Comparison of ENCODE assay signal across 8 cellular contexts in the genomic region with DNA sequence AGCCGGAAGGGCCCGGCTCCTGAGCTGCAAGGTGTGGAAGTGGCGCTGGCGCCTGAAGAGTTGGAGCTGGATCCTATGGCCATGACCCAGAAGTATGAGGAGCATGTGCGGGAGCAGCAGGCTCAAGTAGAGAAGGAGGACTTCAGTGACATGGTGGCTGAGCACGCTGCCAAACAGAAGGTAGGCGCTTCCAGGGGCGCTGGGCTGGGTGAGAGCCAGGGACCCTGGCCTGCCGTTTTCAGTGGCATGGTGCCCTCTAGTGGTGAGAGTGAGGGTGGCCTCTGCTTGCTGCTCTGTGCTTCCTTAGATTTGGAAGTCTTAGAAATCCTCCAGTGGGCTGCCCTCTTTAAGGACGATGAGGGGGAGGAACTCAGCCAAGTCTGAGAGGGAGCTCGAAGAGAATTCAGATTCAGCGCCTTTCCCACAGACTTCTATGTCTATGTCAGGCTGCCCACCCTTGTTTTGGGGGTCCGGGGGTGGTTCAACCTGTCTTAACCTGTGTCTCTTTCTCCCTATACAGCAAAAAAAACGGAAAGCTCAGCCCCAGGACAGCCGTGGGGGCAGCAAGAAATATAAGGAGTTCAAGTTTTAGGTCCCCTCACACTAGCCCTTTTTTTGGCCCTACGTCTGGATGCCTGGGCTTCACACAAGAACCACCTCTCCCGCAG. TPM values are rescaled to one million over a fixed set of nuclear protein-coding genes. Genes with fewer than 3 reads are reported as not detected.
DNase-seq lines count a peak whose midpoint lies in the region; ATAC-seq and TF ChIP-seq lines count a peak whose summit lies in the region.

No MANE protein-coding gene starts in this region.

- POLR2A ChIA-PET in activated CD4-positive, alpha-beta T cell treated with anti-CD3 and anti-CD28 coated beads, Interleukin-2, amount 10 ng/mL, durations not matched to agents 7 days and 5 days (lab: Charles Lee): no interaction called here

- no peak overlapping the region for H3K4me3 ChIP-seq in liver (ENCODE audit: low read depth in 1 of 3, low read length in 3 of 3)

- peak overlapping the region; percentile 43 to 60 for H3K9ac ChIP-seq in liver (ENCODE audit: low read depth in 1 of 2, low read length in 2 of 2)

- H3K36me3 ChIP-seq in liver (ENCODE audit: control insufficient read depth in 4 of 4, insufficient read depth in 3 of 4, low read depth in 1 of 4, low read length in 3 of 4): peaks cover 10 to 45% (median 28%) of the 10 kb centered on the region in 4 donors

- H3K27me3 ChIP-seq in liver (ENCODE audit: control insufficient read depth in 4 of 4, insufficient read depth in 4 of 4, low read length in 3 of 4): no peaks in the 10 kb centered on the region

- CTCF ChIA-PET in activated CD4-positive, alpha-beta T cell treated with anti-CD3 and anti-CD28 coated beads, Interleukin-2, amount 10 ng/mL, durations not matched to agents 7 days and 5 days (lab: Charles Lee): interaction anchor here (0.6 to 6.6 kb wide), 21 partner anchors 8 to 356 kb away, joined by 3 to 66 read pairs (median 4); a partner anchor contains a TSS

- peaks cover 74% of the 10 kb centered on the region for H3K36me3 Mint-ChIP-seq in activated CD4-positive, alpha-beta T cell treated with anti-CD3 and anti-CD28 coated beads, Interleukin-2, amount 10 ng/mL, durations not matched to agents 7 days and 5 days (ENCODE audit: low read depth)

- peaks cover 5 to 40% (median 30%) of the 10 kb centered on the region in 4 donors for H3K4me1 ChIP-seq in liver (ENCODE audit: control insufficient read depth in 4 of 4, insufficient read depth in 4 of 4, low read length in 3 of 4)

- H3K4me3 Mint-ChIP-seq in activated CD4-positive, alpha-beta T cell treated with anti-CD3 and anti-CD28 coated beads, Interleukin-2, amount 10 ng/mL, durations not matched to agents 7 days and 5 days: peak overlapping the region; percentile 25

- H3K27ac Mint-ChIP-seq in activated CD4-positive, alpha-beta T cell treated with anti-CD3 and anti-CD28 coated beads, Interleukin-2, amount 10 ng/mL, durations not matched to agents 7 days and 5 days: peak overlapping the region; percentile 94

- peak; percentile 73 for DNase-seq in NCI-H345 treated with DMSO at 0.1 percent for 48 hours (lab: John Stamatoyannopoulos, UW; ENCODE audit: unreplicated experiment)
- peak; percentile 84 for DNase-seq in activated CD4-positive, alpha-beta T cell treated with anti-CD3 and anti-CD28 coated beads, Interleukin-2, amount 10 ng/mL, durations not matched to agents 7 days and 5 days
- DNase-seq in dedifferentiated amniotic fluid mesenchymal stem cell (ENCODE audit: extremely low spot score): peak; percentile 69
- DNase-seq in stimulated activated CD4-positive, alpha-beta T cell treated with anti-CD3 and anti-CD28 coated beads, Interleukin-4, amount 100 ng/mL, for 48 hours (ENCODE audit: low read depth in 2 of 2): peak; percentile 63 to 65

- peak; percentile 69 to 81 for TF ChIP-seq RAD21 in liver (IDR thresholded peaks at IDR 0.05)

- peaks cover 2% of the 10 kb centered on the region for H3K9me3 Mint-ChIP-seq in activated CD4-positive, alpha-beta T cell treated with anti-CD3 and anti-CD28 coated beads, Interleukin-2, amount 10 ng/mL, durations not matched to agents 7 days and 5 days

- H3K4me1 Mint-ChIP-seq in activated CD4-positive, alpha-beta T cell treated with anti-CD3 and anti-CD28 coated beads, Interleukin-2, amount 10 ng/mL, durations not matched to agents 7 days and 5 days: peaks cover 67% of the 10 kb centered on the region

- TF ChIP-seq CTCF in 22Rv1 (IDR thresholded peaks at IDR 0.05): peak; percentile 91
- TF ChIP-seq CTCF in GM12874 (IDR thresholded peaks at IDR 0.05; ENCODE audit: insufficient read depth, low read depth, low read length): peak; percentile 90
- peak; percentile 77 for TF ChIP-seq CTCF in liver (IDR thresholded peaks at IDR 0.05; ENCODE audit: low read depth, low read length, missing input control)

- no peak for ATAC-seq in HG03342 (IDR thresholded peaks at IDR 0.05; ENCODE audit: unreplicated experiment)

- H3K27ac ChIP-seq in 22Rv1 (peak overlapping the region; percentile 78), liver (ENCODE audit: low read depth in 1 of 2, low read length in 2 of 2) (peak overlapping the region; percentile 91 to 94)

- no peaks in the 10 kb centered on the region for H3K27me3 Mint-ChIP-seq in activated CD4-positive, alpha-beta T cell treated with anti-CD3 and anti-CD28 coated beads, Interleukin-2, amount 10 ng/mL, durations not matched to agents 7 days and 5 days

- WGBS in liver: 68% methylated on average over 17 of the region's 17 CpGs

- no peaks in the 10 kb centered on the region for H3K9me3 ChIP-seq in liver (ENCODE audit: control insufficient read depth in 4 of 4, low read length in 3 of 4)

TF ChIP-seq in liver, 16 proteins besides CTCF, POLR2A, EP300 and RAD21 (continues in another document):
- TF ChIP-seq, protein P1, sequence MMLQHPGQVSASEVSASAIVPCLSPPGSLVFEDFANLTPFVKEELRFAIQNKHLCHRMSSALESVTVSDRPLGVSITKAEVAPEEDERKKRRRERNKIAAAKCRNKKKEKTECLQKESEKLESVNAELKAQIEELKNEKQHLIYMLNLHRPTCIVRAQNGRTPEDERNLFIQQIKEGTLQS (IDR thresholded peaks at IDR 0.05): no peak
- TF ChIP-seq YY1 (IDR thresholded peaks at IDR 0.05): no peak
- TF ChIP-seq, protein P2, sequence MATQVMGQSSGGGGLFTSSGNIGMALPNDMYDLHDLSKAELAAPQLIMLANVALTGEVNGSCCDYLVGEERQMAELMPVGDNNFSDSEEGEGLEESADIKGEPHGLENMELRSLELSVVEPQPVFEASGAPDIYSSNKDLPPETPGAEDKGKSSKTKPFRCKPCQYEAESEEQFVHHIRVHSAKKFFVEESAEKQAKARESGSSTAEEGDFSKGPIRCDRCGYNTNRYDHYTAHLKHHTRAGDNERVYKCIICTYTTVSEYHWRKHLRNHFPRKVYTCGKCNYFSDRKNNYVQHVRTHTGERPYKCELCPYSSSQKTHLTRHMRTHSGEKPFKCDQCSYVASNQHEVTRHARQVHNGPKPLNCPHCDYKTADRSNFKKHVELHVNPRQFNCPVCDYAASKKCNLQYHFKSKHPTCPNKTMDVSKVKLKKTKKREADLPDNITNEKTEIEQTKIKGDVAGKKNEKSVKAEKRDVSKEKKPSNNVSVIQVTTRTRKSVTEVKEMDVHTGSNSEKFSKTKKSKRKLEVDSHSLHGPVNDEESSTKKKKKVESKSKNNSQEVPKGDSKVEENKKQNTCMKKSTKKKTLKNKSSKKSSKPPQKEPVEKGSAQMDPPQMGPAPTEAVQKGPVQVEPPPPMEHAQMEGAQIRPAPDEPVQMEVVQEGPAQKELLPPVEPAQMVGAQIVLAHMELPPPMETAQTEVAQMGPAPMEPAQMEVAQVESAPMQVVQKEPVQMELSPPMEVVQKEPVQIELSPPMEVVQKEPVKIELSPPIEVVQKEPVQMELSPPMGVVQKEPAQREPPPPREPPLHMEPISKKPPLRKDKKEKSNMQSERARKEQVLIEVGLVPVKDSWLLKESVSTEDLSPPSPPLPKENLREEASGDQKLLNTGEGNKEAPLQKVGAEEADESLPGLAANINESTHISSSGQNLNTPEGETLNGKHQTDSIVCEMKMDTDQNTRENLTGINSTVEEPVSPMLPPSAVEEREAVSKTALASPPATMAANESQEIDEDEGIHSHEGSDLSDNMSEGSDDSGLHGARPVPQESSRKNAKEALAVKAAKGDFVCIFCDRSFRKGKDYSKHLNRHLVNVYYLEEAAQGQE (IDR thresholded peaks at IDR 0.05): no peak
- TF ChIP-seq FOXA2 (IDR thresholded peaks at IDR 0.05): no peak
- TF ChIP-seq SP1 (IDR thresholded peaks at IDR 0.05): no peak
- TF ChIP-seq, protein P3, sequence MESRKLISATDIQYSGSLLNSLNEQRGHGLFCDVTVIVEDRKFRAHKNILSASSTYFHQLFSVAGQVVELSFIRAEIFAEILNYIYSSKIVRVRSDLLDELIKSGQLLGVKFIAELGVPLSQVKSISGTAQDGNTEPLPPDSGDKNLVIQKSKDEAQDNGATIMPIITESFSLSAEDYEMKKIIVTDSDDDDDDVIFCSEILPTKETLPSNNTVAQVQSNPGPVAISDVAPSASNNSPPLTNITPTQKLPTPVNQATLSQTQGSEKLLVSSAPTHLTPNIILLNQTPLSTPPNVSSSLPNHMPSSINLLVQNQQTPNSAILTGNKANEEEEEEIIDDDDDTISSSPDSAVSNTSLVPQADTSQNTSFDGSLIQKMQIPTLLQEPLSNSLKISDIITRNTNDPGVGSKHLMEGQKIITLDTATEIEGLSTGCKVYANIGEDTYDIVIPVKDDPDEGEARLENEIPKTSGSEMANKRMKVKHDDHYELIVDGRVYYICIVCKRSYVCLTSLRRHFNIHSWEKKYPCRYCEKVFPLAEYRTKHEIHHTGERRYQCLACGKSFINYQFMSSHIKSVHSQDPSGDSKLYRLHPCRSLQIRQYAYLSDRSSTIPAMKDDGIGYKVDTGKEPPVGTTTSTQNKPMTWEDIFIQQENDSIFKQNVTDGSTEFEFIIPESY (IDR thresholded peaks at IDR 0.05): no peak
- no peak for TF ChIP-seq FOXA1 (IDR thresholded peaks at IDR 0.05)
- no peak for TF ChIP-seq HNF4A (conservative IDR thresholded peaks at IDR 0.05)
- no peak for TF ChIP-seq NR2F2 (IDR thresholded peaks at IDR 0.05)
- no peak for TF ChIP-seq RXRA (IDR thresholded peaks at IDR 0.05)
- TF ChIP-seq GABPA (IDR thresholded peaks at IDR 0.05 in 1 of 2, conservative IDR thresholded peaks at IDR 0.05 in 1 of 2): no peak
- TF ChIP-seq EGR1 (IDR thresholded peaks at IDR 0.05; ENCODE audit: low read depth in 2 of 2): no peak
- TF ChIP-seq, protein P4, sequence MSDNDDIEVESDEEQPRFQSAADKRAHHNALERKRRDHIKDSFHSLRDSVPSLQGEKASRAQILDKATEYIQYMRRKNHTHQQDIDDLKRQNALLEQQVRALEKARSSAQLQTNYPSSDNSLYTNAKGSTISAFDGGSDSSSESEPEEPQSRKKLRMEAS (IDR thresholded peaks at IDR 0.05): no peak

RNA-seq across cellular contexts. Expression of a gene that starts 1.8 kb away (rescaled TPM):
- 100 to 1,000 TPM; 109 TPM for total RNA-seq in activated CD4-positive, alpha-beta T cell treated with anti-CD3 and anti-CD28 coated beads, Interleukin-2, amount 10 ng/mL, durations not matched to agents 7 days and 5 days
- total RNA-seq in liver: 1 to 10 TPM; 7.1 to 9.1 TPM
- 1 to 10 TPM; 2.7 to 7.6 TPM for polyA plus RNA-seq in liver

RNA-seq across cellular contexts. Expression of a gene that starts 16.1 kb away (rescaled TPM):
- total RNA-seq in activated CD4-positive, alpha-beta T cell treated with anti-CD3 and anti-CD28 coated beads, Interleukin-2, amount 10 ng/mL, durations not matched to agents 7 days and 5 days: 100 to 1,000 TPM; 217 to 223 TPM
- 10 to 100 TPM; 55.7 to 67.6 TPM for total RNA-seq in liver
- 10 to 100 TPM; 50.5 to 58.7 TPM for polyA plus RNA-seq in liver

RNA-seq across cellular contexts. Expression of a gene that starts 19.3 kb away (rescaled TPM):
- total RNA-seq in activated CD4-positive, alpha-beta T cell treated with anti-CD3 and anti-CD28 coated beads, Interleukin-2, amount 10 ng/mL, durations not matched to agents 7 days and 5 days: not detected
- total RNA-seq in liver: not detected
- not detected for polyA plus RNA-seq in liver

RNA-seq across cellular contexts. Expression of a gene that starts 42.0 kb away (rescaled TPM):
- not detected for total RNA-seq in activated CD4-positive, alpha-beta T cell treated with anti-CD3 and anti-CD28 coated beads, Interleukin-2, amount 10 ng/mL, durations not matched to agents 7 days and 5 days
- total RNA-seq in liver: under 1 TPM in 1 of 2 donors, not detected in 1; 0.17 TPM
- polyA plus RNA-seq in liver: not detected

RNA-seq across cellular contexts. Expression of a gene that starts 56.5 kb away (rescaled TPM):
- not detected for total RNA-seq in activated CD4-positive, alpha-beta T cell treated with anti-CD3 and anti-CD28 coated beads, Interleukin-2, amount 10 ng/mL, durations not matched to agents 7 days and 5 days
- not detected for total RNA-seq in liver
- polyA plus RNA-seq in liver: not detected

Comparison
In these comparisons a context has a peak if more than half of its experiments do, and no peak if none do; other contexts are left out.
1. RNA of a gene that starts 1.8 kb away (total RNA-seq): 109 TPM in activated CD4-positive, alpha-beta T cell treated with anti-CD3 and anti-CD28 coated beads, Interleukin-2, amount 10 ng/mL, durations not matched to agents 7 days and 5 days; 7.1 to 9.1 TPM in liver; every median in the first group is over 10 times any median in the second.
2. Peak in every context shown above with its lines, with median percentiles within 50 percentile points of each other: CTCF ChIP-seq and DNase-seq.